ENCODE assay signal across 2 cellular contexts in the genomic region with DNA sequence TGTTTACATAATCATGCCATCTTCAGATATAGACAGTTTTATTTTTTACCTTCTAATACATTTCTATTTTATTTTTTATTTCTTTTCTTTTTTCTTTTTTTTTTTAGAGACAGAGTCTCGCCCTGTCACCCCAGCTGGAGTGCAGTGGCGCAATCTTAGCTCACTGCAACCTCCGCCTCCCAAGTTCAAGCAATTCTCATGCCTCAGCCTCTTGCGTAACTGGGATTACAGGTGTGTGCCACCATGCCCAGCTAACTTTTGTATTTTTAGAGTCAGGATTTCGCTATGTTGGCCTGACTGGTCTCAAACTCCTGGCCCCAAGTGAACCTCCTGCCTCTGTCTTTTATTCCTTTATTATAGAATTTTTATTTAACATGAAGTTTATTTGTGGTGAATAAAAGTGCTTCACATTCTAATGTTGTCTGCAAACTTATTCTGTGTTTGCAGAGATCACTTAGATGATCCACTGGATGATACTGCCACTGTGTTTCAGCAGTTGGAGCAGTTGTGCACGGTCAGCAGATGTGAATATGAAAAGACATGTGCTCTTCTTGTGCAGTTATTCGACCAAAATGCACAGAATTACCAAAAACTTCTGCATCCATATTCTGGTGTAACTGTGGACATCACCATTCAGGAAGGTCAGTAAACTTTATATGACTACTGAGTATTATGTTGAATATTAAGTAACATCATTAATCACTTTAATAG.
A peak's percentile ranks its signal among the peaks of the same experiment; 100 is the strongest.
TF ChIP-seq lines count a peak whose summit lies in the region.

No MANE protein-coding gene starts in this region.

TF ChIP-seq in Ishikawa, 13 proteins besides CTCF, POLR2A, EP300 and RAD21:
- TF ChIP-seq CEBPB (IDR thresholded peaks at IDR 0.05) (peak; percentile 74), EGR1 (IDR thresholded peaks at IDR 0.05) (no peak)
TF ChIP-seq in Ishikawa: peak in this region for 1.

TF ChIP-seq in H1, 55 proteins besides CTCF, POLR2A, EP300 and RAD21:
- TF ChIP-seq CEBPB (IDR thresholded peaks at IDR 0.05; ENCODE audit: low read depth, low read length) (peak; percentile 78), EZH2 (IDR thresholded peaks at IDR 0.05; ENCODE audit: low read depth, low read length, severe bottlenecking) (no peak)
